8 cellular contexts compared by ENCODE assay signal in the genomic region with DNA sequence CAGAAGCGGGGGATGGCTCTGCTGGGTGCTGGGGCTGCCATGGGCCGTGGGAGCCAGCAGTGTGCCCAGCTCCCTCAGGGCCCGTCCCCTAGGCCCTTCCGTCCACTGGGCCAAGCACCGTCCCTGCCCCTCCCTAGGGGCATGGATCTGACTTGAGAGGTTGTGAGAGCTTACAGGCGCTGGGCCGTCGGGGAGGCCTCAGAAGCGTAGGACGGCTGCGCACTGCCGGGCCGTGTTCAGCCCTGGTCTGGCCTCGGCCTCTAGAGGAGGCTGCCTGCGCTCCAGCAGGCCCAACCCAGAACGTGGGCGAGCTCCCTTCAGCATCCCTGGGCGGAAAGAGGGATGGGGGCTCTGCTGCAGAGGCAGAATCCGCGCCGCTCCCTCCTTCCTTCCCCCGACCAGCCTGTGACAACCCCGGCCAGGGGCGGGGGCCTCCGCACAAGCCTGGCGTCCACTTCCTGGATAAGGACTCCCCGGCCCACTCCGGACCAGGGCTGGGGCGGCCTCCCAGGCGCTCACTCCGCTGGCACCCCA. TPM values are rescaled to one million over a fixed set of nuclear protein-coding genes. Genes with fewer than 3 reads are reported as not detected.
DNase-seq lines count a peak whose midpoint lies in the region; ATAC-seq and TF ChIP-seq lines count a peak whose summit lies in the region.

No MANE protein-coding gene starts in this region.

- TF ChIP-seq CTCF in Caco-2 (IDR thresholded peaks at IDR 0.05; ENCODE audit: insufficient read depth in 1 of 2, low read depth in 1 of 2, low read length in 1 of 2, severe bottlenecking in 1 of 2, unreplicated experiment in 1 of 2): no peak
- no peak for TF ChIP-seq CTCF in WTC11 (IDR thresholded peaks at IDR 0.05)
- TF ChIP-seq CTCF in endodermal cell (conservative IDR thresholded peaks at IDR 0.05): no peak
- TF ChIP-seq CTCF in tibial artery (IDR thresholded peaks at IDR 0.05): no peak

- H3K27me3 ChIP-seq in Caco-2 (replicated peaks; ENCODE audit: control insufficient read depth, insufficient read depth, low read length) (no peaks in the 10 kb centered on the region), endodermal cell (ENCODE audit: control insufficient read depth, insufficient read depth, low read length, poor library complexity, severe bottlenecking) (no peaks in the 10 kb centered on the region), mononuclear cell (ENCODE audit: insufficient read depth, low read length) (peaks cover 16% of the 10 kb centered on the region), tibial artery (no peaks in the 10 kb centered on the region)

- H3K4me1 Mint-ChIP-seq in Caco-2 (ENCODE audit: low read depth, unreplicated experiment) (peaks cover 7% of the 10 kb centered on the region), WTC11 (peaks cover 53% of the 10 kb centered on the region), endodermal cell (peaks cover 40% of the 10 kb centered on the region)

- POLR2A ChIA-PET in Caco-2 (lab: Charles Lee) (interaction anchor here (0.6 kb wide), 1 partner anchor 248 kb away, joined by 3 read pairs; no protein-coding TSS in a partner anchor), WTC11 (lab: Charles Lee) (interaction anchor here (1.1 kb wide), 1 partner anchor 24 kb away, joined by 4 read pairs; a partner anchor contains a TSS)

- H3K36me3 ChIP-seq in Caco-2 (ENCODE audit: control insufficient read depth, insufficient read depth, low read length) (no peaks in the 10 kb centered on the region; the same call in none of the 2 replicates), endodermal cell (ENCODE audit: control insufficient read depth, insufficient read depth, low read length) (peaks cover 12% of the 10 kb centered on the region), tibial artery (peaks cover 11 to 22% (median 14%) of the 10 kb centered on the region in 3 donors)

- peaks cover 19% of the 10 kb centered on the region for H3K36me3 Mint-ChIP-seq in Caco-2 (ENCODE audit: insufficient read depth, unreplicated experiment)
- 0 out of 2 replicates have a peak, but pooled peaks cover 3% of the 10 kb centered on the region for H3K36me3 Mint-ChIP-seq in WTC11
- H3K36me3 Mint-ChIP-seq in endodermal cell (ENCODE audit: low read depth): peaks cover 10% of the 10 kb centered on the region

- H3K9ac ChIP-seq in endodermal cell (ENCODE audit: extremely low read depth, low read length, poor library complexity, severe bottlenecking): peak overlapping the region; percentile 45

- BruUV-seq in Caco-2 (replicated peaks; lab: Mats Ljungman, UMichigan): TSS peak; percentile 54

- H3K4me3 ChIP-seq in Caco-2 (ENCODE audit: low read depth, low read length) (peak overlapping the region; percentile 84), endodermal cell (ENCODE audit: low read length) (peak overlapping the region; percentile 85), mononuclear cell (ENCODE audit: low read length) (peak overlapping the region; percentile 79), tibial artery (peak overlapping the region; percentile 72 to 81)

- peaks cover 28% of the 10 kb centered on the region for H3K4me1 ChIP-seq in Caco-2
- H3K4me1 ChIP-seq in endodermal cell (ENCODE audit: control insufficient read depth, insufficient read depth, low read length): peaks cover 22% of the 10 kb centered on the region
- peaks cover 33% of the 10 kb centered on the region for H3K4me1 ChIP-seq in mononuclear cell (ENCODE audit: insufficient read depth, low read length)
- H3K4me1 ChIP-seq in tibial artery: peaks cover 13 to 78% (median 69%) of the 10 kb centered on the region in 4 donors

- WGBS in endodermal cell (ENCODE audit: insufficient coverage in 1 of 2, insufficient read length in 1 of 2), 2 experiments: 50 to 56% methylated on average over 19 to 31 of the region's 31 CpGs

- ATAC-seq in GM19351 (IDR thresholded peaks at IDR 0.05; ENCODE audit: unreplicated experiment) (peak; percentile 39), WTC11 (peak; percentile 11), GM18873 (IDR thresholded peaks at IDR 0.05; ENCODE audit: low FRiP score, unreplicated experiment) (no peak)

- DNase-seq in Caco-2 (peak; percentile 53 to 57), HK-2 (ENCODE audit: unreplicated experiment) (peak; percentile 53), WTC11 (ENCODE audit: low spot score) (peak; percentile 52), endodermal cell (peak; percentile 85), tibial artery (peak in 1 of 2 donors; percentile 84)

- H3K4me3 Mint-ChIP-seq in Caco-2 (ENCODE audit: unreplicated experiment) (peak overlapping the region; percentile 75), WTC11 (peak overlapping the region; percentile 60), endodermal cell (peak overlapping the region; percentile 75)

- CTCF ChIA-PET in Caco-2 (lab: Charles Lee) (interaction anchor here (0.6 to 2.0 kb wide), 4 partner anchors 12 to 106 kb away, joined by 3 to 11 read pairs (median 5); no protein-coding TSS in a partner anchor), WTC11 (lab: Charles Lee) (interaction anchor here (1.0 to 7.1 kb wide), 10 partner anchors 10 to 276 kb away, joined by 3 to 66 read pairs (median 6); a partner anchor contains a TSS)

- no peaks in the 10 kb centered on the region for H3K9me3 ChIP-seq in Caco-2
- H3K9me3 ChIP-seq in endodermal cell (ENCODE audit: control insufficient read depth, low read length): no peaks in the 10 kb centered on the region
- H3K9me3 ChIP-seq in mononuclear cell (ENCODE audit: low read depth, low read length): no peaks in the 10 kb centered on the region
- no peaks in the 10 kb centered on the region for H3K9me3 ChIP-seq in tibial artery

- H3K27ac ChIP-seq in endodermal cell (ENCODE audit: low read depth, low read length) (peak overlapping the region; percentile 24), tibial artery (peak overlapping the region; percentile 98 to 100)

- intact Hi-C loops in Caco-2 (cut with micrococcal nuclease; ENCODE audit: unreplicated experiment) (no loop called here), tibial artery (cut with DNase I; ENCODE audit: low total_unique reads) (no loop called here)

- H3K27ac Mint-ChIP-seq in Caco-2 (ENCODE audit: unreplicated experiment): no peak overlapping the region
- no peak overlapping the region; the same call in 1 of the 2 replicates for H3K27ac Mint-ChIP-seq in WTC11
- no peak overlapping the region for H3K27ac Mint-ChIP-seq in endodermal cell

- no peaks in the 10 kb centered on the region for H3K27me3 Mint-ChIP-seq in Caco-2 (ENCODE audit: insufficient read depth, unreplicated experiment)
- no peaks in the 10 kb centered on the region; the same call in 1 of the 2 replicates for H3K27me3 Mint-ChIP-seq in WTC11 (ENCODE audit: low read depth)
- no peaks in the 10 kb centered on the region for H3K27me3 Mint-ChIP-seq in endodermal cell (ENCODE audit: insufficient read depth)

- H3K9me3 Mint-ChIP-seq in Caco-2 (ENCODE audit: unreplicated experiment): no peaks in the 10 kb centered on the region
- H3K9me3 Mint-ChIP-seq in WTC11: no peaks in the 10 kb centered on the region
- no peaks in the 10 kb centered on the region for H3K9me3 Mint-ChIP-seq in endodermal cell

TF ChIP-seq in WTC11, 78 proteins besides CTCF, POLR2A, EP300 and RAD21 (continues in another document):
- no peak for TF ChIP-seq ZNF396 (CRISPR knock-in tag; IDR thresholded peaks at IDR 0.05; ENCODE audit: borderline replicate concordance)
- TF ChIP-seq, protein P1, sequence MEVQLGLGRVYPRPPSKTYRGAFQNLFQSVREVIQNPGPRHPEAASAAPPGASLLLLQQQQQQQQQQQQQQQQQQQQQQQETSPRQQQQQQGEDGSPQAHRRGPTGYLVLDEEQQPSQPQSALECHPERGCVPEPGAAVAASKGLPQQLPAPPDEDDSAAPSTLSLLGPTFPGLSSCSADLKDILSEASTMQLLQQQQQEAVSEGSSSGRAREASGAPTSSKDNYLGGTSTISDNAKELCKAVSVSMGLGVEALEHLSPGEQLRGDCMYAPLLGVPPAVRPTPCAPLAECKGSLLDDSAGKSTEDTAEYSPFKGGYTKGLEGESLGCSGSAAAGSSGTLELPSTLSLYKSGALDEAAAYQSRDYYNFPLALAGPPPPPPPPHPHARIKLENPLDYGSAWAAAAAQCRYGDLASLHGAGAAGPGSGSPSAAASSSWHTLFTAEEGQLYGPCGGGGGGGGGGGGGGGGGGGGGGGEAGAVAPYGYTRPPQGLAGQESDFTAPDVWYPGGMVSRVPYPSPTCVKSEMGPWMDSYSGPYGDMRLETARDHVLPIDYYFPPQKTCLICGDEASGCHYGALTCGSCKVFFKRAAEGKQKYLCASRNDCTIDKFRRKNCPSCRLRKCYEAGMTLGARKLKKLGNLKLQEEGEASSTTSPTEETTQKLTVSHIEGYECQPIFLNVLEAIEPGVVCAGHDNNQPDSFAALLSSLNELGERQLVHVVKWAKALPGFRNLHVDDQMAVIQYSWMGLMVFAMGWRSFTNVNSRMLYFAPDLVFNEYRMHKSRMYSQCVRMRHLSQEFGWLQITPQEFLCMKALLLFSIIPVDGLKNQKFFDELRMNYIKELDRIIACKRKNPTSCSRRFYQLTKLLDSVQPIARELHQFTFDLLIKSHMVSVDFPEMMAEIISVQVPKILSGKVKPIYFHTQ (CRISPR knock-in tag; IDR thresholded peaks at IDR 0.05): no peak
- no peak for TF ChIP-seq SP1 (CRISPR knock-in tag; conservative IDR thresholded peaks at IDR 0.05)
- 0 out of 2 replicates have a peak, but pooled peaks have one; percentile 14 for TF ChIP-seq ATF1 (CRISPR knock-in tag; IDR thresholded peaks at IDR 0.05)

RNA-seq across cellular contexts. Expression of a gene that starts 0.7 kb away (rescaled TPM):
- 39.1 and 41.1 TPM in 2 replicates for total RNA-seq in Caco-2 (2022)
- 60.0 to 62.0 TPM (median 60.0 TPM) in 3 replicates for total RNA-seq in WTC11 (2021)
- total RNA-seq in endodermal cell: 10 to 100 TPM; 59.9 to 62.2 TPM
- 46.4 TPM for polyA plus RNA-seq in endodermal cell (2013, experiment 1 of 2)
- polyA plus RNA-seq in endodermal cell (2013, experiment 2 of 2): 43.3 TPM
- 26.2 TPM for total RNA-seq in mononuclear cell

RNA-seq across cellular contexts. Expression of a gene that starts 4.9 kb away (rescaled TPM):
- total RNA-seq in Caco-2 (2022) (62.3 and 65.8 TPM in 2 replicates), WTC11 (2021) (40.9 to 60.8 TPM (median 44.2 TPM) in 3 replicates), endodermal cell (10 to 100 TPM; 70.7 to 76.4 TPM), mononuclear cell (0.21 TPM)
- 44.3 TPM for polyA plus RNA-seq in endodermal cell (2013, experiment 1 of 2)
- polyA plus RNA-seq in endodermal cell (2013, experiment 2 of 2): 38.2 TPM

RNA-seq across cellular contexts. Expression of a gene that starts 23.7 kb away (rescaled TPM):
- total RNA-seq in Caco-2 (2022) (57.1 and 60.7 TPM in 2 replicates), WTC11 (2021) (51.6 to 55.9 TPM (median 54.7 TPM) in 3 replicates), endodermal cell (10 to 100 TPM; 54.2 to 66.4 TPM), mononuclear cell (6.7 TPM)
- polyA plus RNA-seq in endodermal cell (2013, experiment 1 of 2): 66.3 TPM
- polyA plus RNA-seq in endodermal cell (2013, experiment 2 of 2): 62.0 TPM

RNA-seq across cellular contexts. Expression of a gene that starts 23.9 kb away (rescaled TPM):
- total RNA-seq in Caco-2 (2022): 29.3 and 32.4 TPM in 2 replicates
- total RNA-seq in WTC11 (2021): 37.9 to 40.1 TPM (median 38.6 TPM) in 3 replicates
- 10 to 100 TPM; 31.1 to 35.8 TPM for total RNA-seq in endodermal cell
- 18.0 TPM for polyA plus RNA-seq in endodermal cell (2013, experiment 1 of 2)
- polyA plus RNA-seq in endodermal cell (2013, experiment 2 of 2): 16.7 TPM
- 2.0 TPM for total RNA-seq in mononuclear cell

Comparison
In these comparisons a context has a peak if more than half of its experiments do, and no peak if none do; other contexts are left out.
1. RNA of a gene that starts 4.9 kb away (total RNA-seq): 70.7 to 76.4 TPM in endodermal cell, 62.3 to 65.8 TPM in Caco-2 and 40.9 to 60.8 TPM in WTC11; 0.21 TPM in mononuclear cell (single experiment); every median in the first group is over 10 times any median in the second.
2. Peak in every context shown above with its lines, with median percentiles within 50 percentile points of each other: H3K4me3 ChIP-seq and H3K4me3 Mint-ChIP-seq.